Comparison of ENCODE assay signal across 10 cellular contexts in genomic region chr7:29281782-29282541, GRCh38.
DNase-seq lines count a peak whose midpoint lies in the region; ATAC-seq and TF ChIP-seq lines count a peak whose summit lies in the region.
"Had no signal": no experiment of that assay in that cellular context is flagged by ENCODE, and none has a peak within 500 bp of the region (broad histone marks: within the 10 kb centered on the region; RNA-seq: fewer than 3 reads in every experiment).

No MANE protein-coding gene starts in this region.

- 84 to 86% methylated on average over 12 of the region's 12 CpGs for WGBS in thyroid gland, 2 donors

- H3K27ac ChIP-seq in HEK293 (ENCODE audit: extremely low read depth, low read depth, low read length) (peak overlapping the region; percentile 45), thyroid gland (no peak overlapping the region)
- H3K27ac ChIP-seq: GM23248 had no signal

- peaks cover 30% of the 10 kb centered on the region for H3K4me1 ChIP-seq in HEK293 (ENCODE audit: control insufficient read depth, insufficient read depth, low read length)
- H3K4me1 ChIP-seq in thyroid gland = no peaks in the 10 kb centered on the region

- no peak for TF ChIP-seq CTCF in HEK293 (tag by site-specific recombination; IDR thresholded peaks at IDR 0.05)
- no peak for TF ChIP-seq CTCF in nephron (IDR thresholded peaks at IDR 0.05; ENCODE audit: unreplicated experiment in 3 of 3)
- TF ChIP-seq CTCF in thyroid gland (IDR thresholded peaks at IDR 0.05) = no peak

- H3K4me1 Mint-ChIP-seq in dendritic cell treated with granulocyte-macrophage colony-stimulating factor and Interleukin-4, amounts not matched to agents 40 ng/mL and 50 ng/mL, for 4 days (ENCODE audit: low read depth) = peaks cover 63% of the 10 kb centered on the region
- H3K4me1 Mint-ChIP-seq in nephron = peaks cover 55% of the 10 kb centered on the region
- H3K4me1 Mint-ChIP-seq in activated T-helper 1 cell treated with anti-CD3 and anti-CD28 coated beads, Interleukin-12 subunit alpha, Interleukin-12 subunit beta, Interleukin-2, Interleukin-4 antibody, amounts not matched to agents 30 ng/mL and 10 ng/mL and 1 ng/mL, durations not matched to agents 14 hours and 24 hours and 36 hours (ENCODE audit: low read depth) = peaks cover 25% of the 10 kb centered on the region

- H3K36me3 Mint-ChIP-seq in dendritic cell treated with granulocyte-macrophage colony-stimulating factor and Interleukin-4, amounts not matched to agents 40 ng/mL and 50 ng/mL, for 4 days (ENCODE audit: low read depth) = peaks cover 49% of the 10 kb centered on the region
- no peaks in the 10 kb centered on the region for H3K36me3 Mint-ChIP-seq in nephron (ENCODE audit: low read depth)
- no peaks in the 10 kb centered on the region for H3K36me3 Mint-ChIP-seq in activated T-helper 1 cell treated with anti-CD3 and anti-CD28 coated beads, Interleukin-12 subunit alpha, Interleukin-12 subunit beta, Interleukin-2, Interleukin-4 antibody, amounts not matched to agents 30 ng/mL and 10 ng/mL and 1 ng/mL, durations not matched to agents 14 hours and 24 hours and 36 hours (ENCODE audit: low read depth)

- CTCF ChIA-PET in HEK293 (lab: Yijun Ruan, JAX) = interaction anchor here (0.7 to 1.1 kb wide), 4 partner anchors 25 to 360 kb away, joined by 3 to 4 read pairs (median 3); no protein-coding TSS in a partner anchor

- H3K36me3 ChIP-seq in HEK293 (ENCODE audit: control insufficient read depth in 2 of 2, insufficient read depth in 1 of 2, low read length in 2 of 2) (no peaks in the 10 kb centered on the region), thyroid gland (no peaks in the 10 kb centered on the region)

- no peaks in the 10 kb centered on the region for H3K27me3 ChIP-seq in thyroid gland

- TF ChIP-seq POLR2A in thyroid gland (IDR thresholded peaks at IDR 0.05) = no peak

- peak; percentile 89 for DNase-seq in NCI-H345 (lab: John Stamatoyannopoulos, UW)
- no peak for DNase-seq in activated T-helper 1 cell treated with anti-CD3 and anti-CD28 coated beads, Interleukin-12 subunit alpha, Interleukin-12 subunit beta, Interleukin-2, Interleukin-4 antibody, amounts not matched to agents 30 ng/mL and 10 ng/mL and 1 ng/mL, durations not matched to agents 14 hours and 24 hours and 36 hours (ENCODE audit: low spot score)
- DNase-seq in thyroid gland = no peak
- no peak for DNase-seq in hepatic stellate cell (ENCODE audit: low spot score)
- DNase-seq: activated CD8-positive, alpha-beta memory T cell treated with anti-CD3 and anti-CD28 coated beads, Interleukin-2, amount 10 ng/mL, durations not matched to agents 7 days and 5 days; GM23248 had no signal

- POLR2A ChIA-PET in HEK293 (lab: Yijun Ruan, JAX) = interaction anchor here (1.0 to 2.2 kb wide), 4 partner anchors 19 to 27 kb away, joined by 3 to 8 read pairs (median 4); no protein-coding TSS in a partner anchor

- H3K4me3 ChIP-seq in HEK293 (ENCODE audit: low read depth, low read length) (no peak overlapping the region), thyroid gland (replicated peaks in 1 of 3) (no peak overlapping the region)
- H3K4me3 ChIP-seq: GM23248 had no signal

- H3K27ac Mint-ChIP-seq in dendritic cell treated with granulocyte-macrophage colony-stimulating factor and Interleukin-4, amounts not matched to agents 40 ng/mL and 50 ng/mL, for 4 days = peak overlapping the region; percentile 61
- H3K27ac Mint-ChIP-seq in nephron = peak overlapping the region in 2 of 3 experiments; percentile 5 to 57
- no peak overlapping the region for H3K27ac Mint-ChIP-seq in activated T-helper 1 cell treated with anti-CD3 and anti-CD28 coated beads, Interleukin-12 subunit alpha, Interleukin-12 subunit beta, Interleukin-2, Interleukin-4 antibody, amounts not matched to agents 30 ng/mL and 10 ng/mL and 1 ng/mL, durations not matched to agents 14 hours and 24 hours and 36 hours
- H3K27ac Mint-ChIP-seq: activated CD8-positive, alpha-beta memory T cell treated with anti-CD3 and anti-CD28 coated beads, Interleukin-2, amount 10 ng/mL, durations not matched to agents 7 days and 5 days had no signal

- no peak for ATAC-seq in GM18907 (IDR thresholded peaks at IDR 0.05; ENCODE audit: unreplicated experiment)
- ATAC-seq: activated CD8-positive, alpha-beta memory T cell treated with anti-CD3 and anti-CD28 coated beads, Interleukin-2, amount 10 ng/mL, durations not matched to agents 7 days and 5 days had no signal

- H3K9me3 ChIP-seq in HEK293 (ENCODE audit: control insufficient read depth, insufficient read depth, low read depth, low read length) = no peaks in the 10 kb centered on the region
- H3K9me3 ChIP-seq in thyroid gland = no peaks in the 10 kb centered on the region

- H3K4me3 Mint-ChIP-seq in dendritic cell treated with granulocyte-macrophage colony-stimulating factor and Interleukin-4, amounts not matched to agents 40 ng/mL and 50 ng/mL, for 4 days = no peak overlapping the region
- peak overlapping the region in 2 of 3 experiments; percentile 1 to 6 for H3K4me3 Mint-ChIP-seq in nephron
- no peak overlapping the region for H3K4me3 Mint-ChIP-seq in activated T-helper 1 cell treated with anti-CD3 and anti-CD28 coated beads, Interleukin-12 subunit alpha, Interleukin-12 subunit beta, Interleukin-2, Interleukin-4 antibody, amounts not matched to agents 30 ng/mL and 10 ng/mL and 1 ng/mL, durations not matched to agents 14 hours and 24 hours and 36 hours
- H3K4me3 Mint-ChIP-seq: activated CD8-positive, alpha-beta memory T cell treated with anti-CD3 and anti-CD28 coated beads, Interleukin-2, amount 10 ng/mL, durations not matched to agents 7 days and 5 days had no signal

- H3K27me3 Mint-ChIP-seq in dendritic cell treated with granulocyte-macrophage colony-stimulating factor and Interleukin-4, amounts not matched to agents 40 ng/mL and 50 ng/mL, for 4 days = no peaks in the 10 kb centered on the region
- H3K27me3 Mint-ChIP-seq in nephron (ENCODE audit: low read depth) = peaks cover 9% of the 10 kb centered on the region
- H3K27me3 Mint-ChIP-seq in activated T-helper 1 cell treated with anti-CD3 and anti-CD28 coated beads, Interleukin-12 subunit alpha, Interleukin-12 subunit beta, Interleukin-2, Interleukin-4 antibody, amounts not matched to agents 30 ng/mL and 10 ng/mL and 1 ng/mL, durations not matched to agents 14 hours and 24 hours and 36 hours (ENCODE audit: insufficient read depth) = peaks cover 34% of the 10 kb centered on the region

- no peaks in the 10 kb centered on the region for H3K9me3 Mint-ChIP-seq in dendritic cell treated with granulocyte-macrophage colony-stimulating factor and Interleukin-4, amounts not matched to agents 40 ng/mL and 50 ng/mL, for 4 days
- no peaks in the 10 kb centered on the region for H3K9me3 Mint-ChIP-seq in nephron
- H3K9me3 Mint-ChIP-seq in activated T-helper 1 cell treated with anti-CD3 and anti-CD28 coated beads, Interleukin-12 subunit alpha, Interleukin-12 subunit beta, Interleukin-2, Interleukin-4 antibody, amounts not matched to agents 30 ng/mL and 10 ng/mL and 1 ng/mL, durations not matched to agents 14 hours and 24 hours and 36 hours = no peaks in the 10 kb centered on the region

- intact Hi-C loops in dendritic cell treated with granulocyte-macrophage colony-stimulating factor and Interleukin-4, amounts not matched to agents 40 ng/mL and 50 ng/mL, for 4 days (cut with micrococcal nuclease) = no loop called here
- intact Hi-C loops in activated T-helper 1 cell treated with anti-CD3 and anti-CD28 coated beads, Interleukin-12 subunit alpha, Interleukin-12 subunit beta, Interleukin-2, Interleukin-4 antibody, amounts not matched to agents 30 ng/mL and 10 ng/mL and 1 ng/mL, durations not matched to agents 14 hours and 24 hours and 36 hours (cut with micrococcal nuclease) = no loop called here
- intact Hi-C loops in thyroid gland (cut with DNase I) = no loop called here

TF ChIP-seq in HEK293, 187 proteins besides CTCF, POLR2A, EP300 and RAD21 (continues in another document):
- peak; percentile 55; the same call in 1 of the 2 replicates for TF ChIP-seq FEZF1 (tag by site-specific recombination; IDR thresholded peaks at IDR 0.05)
- peak; percentile 92 for TF ChIP-seq ZEB2 (tag by site-specific recombination; IDR thresholded peaks at IDR 0.05)
- peak; percentile 53; the same call in 1 of the 2 replicates for TF ChIP-seq WT1 (tag by site-specific recombination; IDR thresholded peaks at IDR 0.05)
- 0 out of 2 replicates have a peak, but pooled peaks have one; percentile 32 for TF ChIP-seq ZNF518A (tag by site-specific recombination; conservative IDR thresholded peaks at IDR 0.05; ENCODE audit: low read depth)
- TF ChIP-seq ZNF324 (tag by site-specific recombination; IDR thresholded peaks at IDR 0.05) = no peak; the same call in 1 of the 2 replicates

Comparison
In these comparisons a context has a peak if more than half of its experiments do, and no peak if none do; other contexts are left out.
1. H3K4me3 Mint-ChIP-seq: peak in nephron (2 of 3); none in dendritic cell treated with granulocyte-macrophage colony-stimulating factor and Interleukin-4, amounts not matched to agents 40 ng/mL and 50 ng/mL, for 4 days (single experiment) and activated T-helper 1 cell treated with anti-CD3 and anti-CD28 coated beads, Interleukin-12 subunit alpha, Interleukin-12 subunit beta, Interleukin-2, Interleukin-4 antibody, amounts not matched to agents 30 ng/mL and 10 ng/mL and 1 ng/mL, durations not matched to agents 14 hours and 24 hours and 36 hours (single experiment).